ENCODE assay signal across 10 cellular contexts in the genomic region with DNA sequence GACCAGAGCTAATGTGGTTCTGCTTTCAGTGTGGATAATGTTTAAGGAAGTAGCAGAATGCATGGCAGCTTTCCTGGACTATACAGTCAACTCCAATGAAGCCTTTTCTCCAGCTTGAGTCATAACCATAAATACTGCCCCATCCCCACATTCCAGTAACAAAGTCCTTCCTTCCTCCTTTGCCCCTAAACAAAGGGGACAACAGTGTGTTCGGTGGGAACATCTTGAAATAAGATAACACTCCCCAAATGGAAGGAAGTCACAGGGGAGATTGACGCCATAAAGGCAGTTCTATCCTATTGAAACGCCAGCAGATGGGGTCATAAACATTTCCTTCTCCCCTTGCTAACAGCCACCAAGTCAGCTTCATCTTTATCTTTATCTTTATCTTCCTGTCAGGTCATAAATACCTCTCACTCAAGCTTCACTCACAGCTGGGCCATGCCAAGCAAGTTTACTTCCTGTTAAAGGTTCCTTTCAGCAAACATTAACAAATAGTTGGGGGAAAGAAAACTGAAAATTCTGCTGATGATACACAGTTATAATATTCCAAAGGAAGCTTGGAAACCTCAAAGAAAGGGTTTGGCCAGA.
DNase-seq lines count a peak whose midpoint lies in the region; ATAC-seq lines count a peak whose summit lies in the region.
"Had no signal": no experiment of that assay in that cellular context is flagged by ENCODE, and none has a peak within 500 bp of the region (broad histone marks: within the 10 kb centered on the region; RNA-seq: fewer than 3 reads in every experiment).

No MANE protein-coding gene starts in this region.

- H3K36me3 Mint-ChIP-seq in dendritic cell treated with granulocyte-macrophage colony-stimulating factor and Interleukin-4, amounts not matched to agents 40 ng/mL and 50 ng/mL, for 4 days (ENCODE audit: low read depth) = no peaks in the 10 kb centered on the region

- no peak overlapping the region for H3K4me3 Mint-ChIP-seq in dendritic cell treated with granulocyte-macrophage colony-stimulating factor and Interleukin-4, amounts not matched to agents 40 ng/mL and 50 ng/mL, for 4 days

- DNase-seq in SKM-1 treated with dmso at 0.1 percent for 144 hours (lab: John Stamatoyannopoulos, UW; ENCODE audit: unreplicated experiment) (peak; percentile 20), SKM-1 (lab: John Stamatoyannopoulos, UW; ENCODE audit: unreplicated experiment) (no peak), NCI-H510A treated with DMSO at 0.1 percent for 48 hours (lab: John Stamatoyannopoulos, UW) (peak; percentile 96), pulmonary artery endothelial cell (ENCODE audit: low read depth, low spot score) (peak; percentile 79), anterior cingulate cortex (lab: John Stamatoyannopoulos, UW) (no peak), iPS-NIHi11 (ENCODE audit: low spot score) (no peak)
- DNase-seq: left ventricle myocardium inferior, SK-N-SH had no signal

- intact Hi-C loops in dendritic cell treated with granulocyte-macrophage colony-stimulating factor and Interleukin-4, amounts not matched to agents 40 ng/mL and 50 ng/mL, for 4 days (cut with micrococcal nuclease) = no loop called here

- peaks cover 38% of the 10 kb centered on the region for H3K4me1 Mint-ChIP-seq in dendritic cell treated with granulocyte-macrophage colony-stimulating factor and Interleukin-4, amounts not matched to agents 40 ng/mL and 50 ng/mL, for 4 days (ENCODE audit: low read depth)

- H3K9me3 Mint-ChIP-seq in dendritic cell treated with granulocyte-macrophage colony-stimulating factor and Interleukin-4, amounts not matched to agents 40 ng/mL and 50 ng/mL, for 4 days = no peaks in the 10 kb centered on the region

- peaks cover 4% of the 10 kb centered on the region for H3K27me3 Mint-ChIP-seq in dendritic cell treated with granulocyte-macrophage colony-stimulating factor and Interleukin-4, amounts not matched to agents 40 ng/mL and 50 ng/mL, for 4 days

- H3K27ac Mint-ChIP-seq in dendritic cell treated with granulocyte-macrophage colony-stimulating factor and Interleukin-4, amounts not matched to agents 40 ng/mL and 50 ng/mL, for 4 days = peak overlapping the region; percentile 21

- no peak for ATAC-seq in GM18909 (IDR thresholded peaks at IDR 0.05; ENCODE audit: poor library complexity, unreplicated experiment)

Comparison
In these comparisons a context has a peak if more than half of its experiments do, and no peak if none do; other contexts are left out.
1. DNase-seq: peak in SKM-1 treated with dmso at 0.1 percent for 144 hours (single experiment), NCI-H510A treated with DMSO at 0.1 percent for 48 hours (single experiment) and pulmonary artery endothelial cell (single experiment); none in SKM-1 (single experiment), anterior cingulate cortex (0 of 58) and iPS-NIHi11 (single experiment).